ENCODE assay signal across 23 cellular contexts in the genomic region with DNA sequence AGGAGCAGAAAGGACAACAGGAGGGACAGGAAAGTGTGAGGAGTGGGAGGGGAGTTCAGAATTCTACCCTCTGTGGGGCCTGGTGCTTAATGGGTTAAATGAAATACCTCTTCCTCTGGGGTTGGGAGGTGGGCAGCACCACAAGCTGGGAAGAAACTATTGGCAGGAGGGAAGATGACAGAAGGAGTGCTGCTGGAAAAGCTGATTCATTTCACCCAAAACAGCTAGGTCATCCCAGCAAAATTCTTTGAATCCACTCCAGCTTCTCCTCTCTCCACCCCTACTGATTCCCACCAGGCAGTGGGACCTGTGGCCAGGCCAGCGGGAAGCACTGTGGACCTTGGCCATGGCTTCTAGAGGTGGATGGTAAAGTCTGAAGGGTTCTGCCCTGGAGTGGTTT. TPM values are rescaled to one million over a fixed set of nuclear protein-coding genes. Genes with fewer than 3 reads are reported as not detected.
DNase-seq lines count a peak whose midpoint lies in the region; ATAC-seq, FAIRE-seq and TF ChIP-seq lines count a peak whose summit lies in the region.
"Had no signal": no experiment of that assay in that cellular context is flagged by ENCODE, and none has a peak within 500 bp of the region (broad histone marks: within the 10 kb centered on the region; RNA-seq: fewer than 3 reads in every experiment).

No MANE protein-coding gene starts in this region.

- H3K4me1 ChIP-seq in HepG2 (ENCODE audit: insufficient read depth, low read length), result peaks cover 43% of the 10 kb centered on the region
- peaks cover 0 to 6% (median 0%) of the 10 kb centered on the region in 4 donors for H3K4me1 ChIP-seq in right lobe of liver
- peaks cover 27% of the 10 kb centered on the region for H3K4me1 ChIP-seq in vagina
- H3K4me1 ChIP-seq in naive thymus-derived CD4-positive, alpha-beta T cell (ENCODE audit: control insufficient read depth in 2 of 2, insufficient read depth in 2 of 2, low read length in 2 of 2), result peaks cover 11 to 22% of the 10 kb centered on the region in 2 donors

- WGBS in HepG2 (ENCODE audit: low lambda C conversion rate), result 67% methylated on average over 1 of the region's 1 CpG
- WGBS in right lobe of liver (ENCODE audit: insufficient coverage, low coverage, low lambda C conversion rate, missing lambda C conversion rate), result no CpG with 5 or more reads among the region's 1 CpG

- TF ChIP-seq CTCF in HepG2 (CRISPR knock-in tag; IDR thresholded peaks at IDR 0.05) (no peak), right lobe of liver (IDR thresholded peaks at IDR 0.05) (no peak), fibroblast of mammary gland (conservative IDR thresholded peaks at IDR 0.05; ENCODE audit: control insufficient read depth, insufficient read depth, low read depth, low read length) (no peak), vagina (IDR thresholded peaks at IDR 0.05) (no peak)

- BruUV-seq in HepG2 (replicated peaks; lab: Mats Ljungman, UMichigan), result no TSS peak

- H3K79me2 ChIP-seq in HepG2 (ENCODE audit: insufficient read depth, low read length), result peaks cover 9% of the 10 kb centered on the region

- H3K27ac ChIP-seq in HepG2 (ENCODE audit: extremely low read length, insufficient read depth, low read length) (no peak overlapping the region), right lobe of liver (no peak overlapping the region), vagina (no peak overlapping the region)
- no peak overlapping the region for H3K27ac ChIP-seq in naive thymus-derived CD4-positive, alpha-beta T cell (ENCODE audit: low read depth, low read length)
- H3K27ac ChIP-seq: BLaER1 had no signal

- H3K4me1 Mint-ChIP-seq in naive thymus-derived CD4-positive, alpha-beta T cell, result peaks cover 18 to 32% (median 22%) of the 10 kb centered on the region in 7 donors

- no peak overlapping the region for H2AFZ ChIP-seq in HepG2 (ENCODE audit: low read length)

- no peak overlapping the region for H3K4me3 ChIP-seq in HepG2 (replicated peaks in 1 of 3; ENCODE audit: insufficient read depth in 1 of 3, low read depth in 2 of 3, low read length in 3 of 3)
- H3K4me3 ChIP-seq in right lobe of liver, result no peak overlapping the region
- no peak overlapping the region for H3K4me3 ChIP-seq in fibroblast of mammary gland (ENCODE audit: control insufficient read depth, low read depth, low read length)
- H3K4me3 ChIP-seq in vagina, result no peak overlapping the region
- no peak overlapping the region for H3K4me3 ChIP-seq in naive thymus-derived CD4-positive, alpha-beta T cell (ENCODE audit: low read length)
- H3K4me3 ChIP-seq: BLaER1 had no signal

- in situ Hi-C loops in HepG2 (cut with HindIII; ENCODE audit: extremely low pct_ligation_motif_present, low pct_unique_long_range_greater_than_20kb), result no loop called here

- TF ChIP-seq EP300 in HepG2 (IDR thresholded peaks at IDR 0.05; ENCODE audit: low read depth in 2 of 2, low read length in 2 of 2) (no peak), HepG2 (CRISPR knock-in tag; IDR thresholded peaks at IDR 0.05; ENCODE audit: borderline replicate concordance) (no peak)

- peaks cover 0 to 11% (median 0%) of the 10 kb centered on the region in 5 donors for H3K36me3 Mint-ChIP-seq in naive thymus-derived CD4-positive, alpha-beta T cell
- H3K36me3 Mint-ChIP-seq: CD8-positive, alpha-beta T cell had no signal

- peaks cover 0 to 4% (median 0%) of the 10 kb centered on the region in 11 donors for H3K9me3 Mint-ChIP-seq in naive thymus-derived CD4-positive, alpha-beta T cell
- H3K9me3 Mint-ChIP-seq: CD8-positive, alpha-beta T cell had no signal

- H3K9ac ChIP-seq in HepG2 (ENCODE audit: insufficient read depth, low read depth, low read length), result no peak overlapping the region
- H3K9ac ChIP-seq: BLaER1 had no signal

- intact Hi-C loops in HepG2 (cut with micrococcal nuclease; ENCODE audit: unreplicated experiment) (no loop called here), right lobe of liver (cut with DNase I) (no loop called here), vagina (cut with DNase I) (loop anchor here (5.0 kb wide), 2 partner anchors 72 to 267 kb away; no protein-coding TSS in a partner anchor)
- intact Hi-C loops in naive thymus-derived CD4-positive, alpha-beta T cell (cut with micrococcal nuclease), result no loop called here

- peaks cover 65 to 78% (median 66%) of the 10 kb centered on the region in 5 donors for H3K27me3 Mint-ChIP-seq in naive thymus-derived CD4-positive, alpha-beta T cell

- ATAC-seq in HepG2 (no peak), right lobe of liver (no peak), GM18498 (IDR thresholded peaks at IDR 0.05; ENCODE audit: unreplicated experiment) (no peak)
- no peak for ATAC-seq in naive thymus-derived CD4-positive, alpha-beta T cell
- ATAC-seq: CD8-positive, alpha-beta T cell; HCT116; SK-N-SH treated with all-trans-retinoic acid at 6 μM for 48 hours had no signal

- FAIRE-seq in HepG2 (lab: Jason Lieb, UNC), result no peak
- FAIRE-seq: A204.1, GM19239 had no signal

- H3K27ac Mint-ChIP-seq in naive thymus-derived CD4-positive, alpha-beta T cell, result no peak overlapping the region
- H3K27ac Mint-ChIP-seq: CD8-positive, alpha-beta T cell had no signal

- CTCF ChIA-PET in HepG2 (lab: Yijun Ruan, JAX; ENCODE audit: low intra/inter-chr PET ratio, low total read pairs), result no interaction called here
- CTCF ChIA-PET in naive thymus-derived CD4-positive, alpha-beta T cell (lab: Charles Lee), result interaction anchor here (0.6 to 1.6 kb wide), 6 partner anchors 9 to 292 kb away, joined by 3 to 5 read pairs (median 4); a partner anchor contains a TSS

- TF ChIP-seq POLR2A in HepG2 (IDR thresholded peaks at IDR 0.05; ENCODE audit: insufficient read depth in 1 of 2, low read depth in 2 of 2, low read length in 2 of 2) (no peak), right lobe of liver (IDR thresholded peaks at IDR 0.05) (no peak), vagina (IDR thresholded peaks at IDR 0.05) (no peak)

- no peak overlapping the region for H3K4me2 ChIP-seq in HepG2 (ENCODE audit: low read depth, low read length)
- H3K4me2 ChIP-seq: BLaER1 had no signal

- H3K27me3 ChIP-seq in HepG2 (ENCODE audit: control insufficient read depth in 1 of 2, insufficient read depth in 2 of 2, low read length in 2 of 2) (no peaks in the 10 kb centered on the region), right lobe of liver (no peaks in the 10 kb centered on the region), vagina (no peaks in the 10 kb centered on the region)
- H3K27me3 ChIP-seq in naive thymus-derived CD4-positive, alpha-beta T cell (ENCODE audit: control insufficient read depth in 2 of 2, insufficient read depth in 2 of 2, low read length in 2 of 2), result peaks cover 0 to 22% of the 10 kb centered on the region in 2 donors

- H3K4me3 Mint-ChIP-seq in naive thymus-derived CD4-positive, alpha-beta T cell, result peak overlapping the region in 1 of 10 donors; percentile 14
- H3K4me3 Mint-ChIP-seq: CD8-positive, alpha-beta T cell had no signal

- H3K9me3 ChIP-seq in HepG2 (ENCODE audit: low read length) (no peaks in the 10 kb centered on the region), right lobe of liver (no peaks in the 10 kb centered on the region), vagina (no peaks in the 10 kb centered on the region)
- no peaks in the 10 kb centered on the region for H3K9me3 ChIP-seq in naive thymus-derived CD4-positive, alpha-beta T cell (ENCODE audit: control insufficient read depth in 2 of 3, low read length in 3 of 3)
- H3K9me3 ChIP-seq: BLaER1 had no signal

- POLR2A ChIA-PET in HepG2 (lab: Yijun Ruan, JAX), result no interaction called here
- POLR2A ChIA-PET in naive thymus-derived CD4-positive, alpha-beta T cell (lab: Charles Lee), result no interaction called here

- peaks cover 94% of the 10 kb centered on the region for H4K20me1 ChIP-seq in HepG2 (ENCODE audit: insufficient read depth, low read length)

- DNase-seq in HepG2 (ENCODE audit: low spot score) (no peak), right lobe of liver (no peak), NCI-H446 (lab: John Stamatoyannopoulos, UW) (peak; percentile 42 to 85), fibroblast of mammary gland (ENCODE audit: low read depth) (peak; percentile 23), vagina (ENCODE audit: extremely low spot score in 2 of 2) (no peak), NCI-H1436 treated with DMSO at 0.1 percent for 48 hours (lab: John Stamatoyannopoulos, UW) (no peak)
- DNase-seq in naive thymus-derived CD4-positive, alpha-beta T cell, result no peak
- DNase-seq: CD8-positive, alpha-beta T cell; KBM-7; NCI-H1436; NCI-H2081 treated with DMSO at 0.1 percent for 48 hours; NCI-H2227 treated with DMSO at 0.1 percent for 48 hours; NCI-H526 treated with DMSO at 0.1 percent for 48 hours; NK-92 treated with Interleukin-12 subunit alpha and Interleukin-12 subunit beta, amount 100 ng/mL, for 24 hours; SHP77 treated with DMSO at 0.1 percent for 48 hours had no signal

- H3K36me3 ChIP-seq in HepG2 (replicated peaks in 1 of 2; ENCODE audit: control insufficient read depth in 1 of 2, insufficient read depth in 2 of 2, low read length in 2 of 2) (peaks cover 1 to 5% of the 10 kb centered on the region in 2 experiments; a peak in 1 of 5 replicates), right lobe of liver (no peaks in the 10 kb centered on the region), vagina (no peaks in the 10 kb centered on the region)
- no peaks in the 10 kb centered on the region for H3K36me3 ChIP-seq in naive thymus-derived CD4-positive, alpha-beta T cell (ENCODE audit: control insufficient read depth in 2 of 3, insufficient read depth in 3 of 3, low read length in 3 of 3)
- H3K36me3 ChIP-seq: BLaER1 had no signal

- no peak for TF ChIP-seq RAD21 in HepG2 (CRISPR knock-in tag; IDR thresholded peaks at IDR 0.05)

RNA-seq across cellular contexts. Expression of a gene that starts 12.8 kb away (rescaled TPM):
- total RNA-seq in HepG2 (2016; rRNA removed; fragmentation: Illumina TruSeq; extraction: Trizol), result not detected in 2 replicates
- total RNA-seq in HepG2 (2016; cell fraction: cytosol; rRNA removed; fragmentation: Illumina TruSeq; extraction: Trizol; ENCODE audit: low read depth), result not detected in 2 replicates
- not detected in 2 replicates for total RNA-seq in HepG2 (2016; cell fraction: insoluble cytoplasmic fraction; rRNA removed; fragmentation: Illumina TruSeq; extraction: Trizol)
- not detected in 2 replicates for total RNA-seq in HepG2 (2016; cell fraction: membrane; rRNA removed; fragmentation: Illumina TruSeq; extraction: Trizol)
- total RNA-seq in HepG2 (2016; cell fraction: nucleus; rRNA removed; fragmentation: Illumina TruSeq; extraction: Trizol), result not detected in 2 replicates
- not detected in 2 replicates for polyA plus RNA-seq in HepG2 (2011; rRNA removed)
- not detected in 2 replicates for polyA plus RNA-seq in HepG2 (2011; cell fraction: cytosol; rRNA removed)
- 0.24 TPM in 1 of 2 replicates, not detected in the other for polyA plus RNA-seq in HepG2 (2011; cell fraction: nucleus; rRNA removed)
- polyA plus RNA-seq in HepG2 (2012), result 0.21 TPM in 2 replicates
- not detected in 2 replicates for polyA plus RNA-seq in HepG2 (2016; cell fraction: cytosol; fragmentation: Illumina TruSeq; extraction: Trizol; ENCODE audit: low read depth)
- not detected in 2 replicates for polyA plus RNA-seq in HepG2 (2016; cell fraction: insoluble cytoplasmic fraction; fragmentation: Illumina TruSeq; extraction: Trizol; ENCODE audit: low read depth)
- polyA plus RNA-seq in HepG2 (2016; cell fraction: membrane; fragmentation: Illumina TruSeq; extraction: Trizol; ENCODE audit: low read depth), result not detected in 2 replicates
- polyA plus RNA-seq in HepG2 (2016; cell fraction: nucleus; fragmentation: Illumina TruSeq; extraction: Trizol; ENCODE audit: insufficient read depth, low read depth), result not detected in 2 replicates
- polyA minus RNA-seq in HepG2 (2011; rRNA and poly(A)+ RNA removed; ENCODE audit: low replicate concordance), result not detected in 2 replicates
- not detected in 2 replicates for polyA minus RNA-seq in HepG2 (2011; cell fraction: cytosol; rRNA and poly(A)+ RNA removed)
- not detected in 2 replicates for polyA minus RNA-seq in HepG2 (2011; cell fraction: nucleus; rRNA and poly(A)+ RNA removed)
- not detected for total RNA-seq in right lobe of liver
- 2.0 TPM for total RNA-seq in vagina
- total RNA-seq in naive thymus-derived CD4-positive, alpha-beta T cell, result not detected
- polyA plus RNA-seq in naive thymus-derived CD4-positive, alpha-beta T cell, result not detected
- total RNA-seq: CD8-positive, alpha-beta T cell; Daoy; OCI-LY7 had no signal

RNA-seq across cellular contexts. Expression of a gene that starts 22.5 kb away (rescaled TPM):
- total RNA-seq in HepG2 (2016; rRNA removed; fragmentation: Illumina TruSeq; extraction: Trizol), result 12.7 and 16.6 TPM in 2 replicates
- total RNA-seq in HepG2 (2016; cell fraction: cytosol; rRNA removed; fragmentation: Illumina TruSeq; extraction: Trizol; ENCODE audit: low read depth), result 0.30 and 0.53 TPM in 2 replicates
- 9.1 and 18.2 TPM in 2 replicates for total RNA-seq in HepG2 (2016; cell fraction: insoluble cytoplasmic fraction; rRNA removed; fragmentation: Illumina TruSeq; extraction: Trizol)
- total RNA-seq in HepG2 (2016; cell fraction: membrane; rRNA removed; fragmentation: Illumina TruSeq; extraction: Trizol), result 1.4 and 1.5 TPM in 2 replicates
- 11.7 and 13.1 TPM in 2 replicates for total RNA-seq in HepG2 (2016; cell fraction: nucleus; rRNA removed; fragmentation: Illumina TruSeq; extraction: Trizol)
- 1.7 and 2.5 TPM in 2 replicates for polyA plus RNA-seq in HepG2 (2011; rRNA removed)
- 1.1 and 1.2 TPM in 2 replicates for polyA plus RNA-seq in HepG2 (2011; cell fraction: cytosol; rRNA removed)
- 9.3 and 9.7 TPM in 2 replicates for polyA plus RNA-seq in HepG2 (2011; cell fraction: nucleus; rRNA removed)
- 3.5 and 3.6 TPM in 2 replicates for polyA plus RNA-seq in HepG2 (2012)
- polyA plus RNA-seq in HepG2 (2016; cell fraction: cytosol; fragmentation: Illumina TruSeq; extraction: Trizol; ENCODE audit: low read depth), result 0.32 and 0.38 TPM in 2 replicates
- 8.6 and 10.8 TPM in 2 replicates for polyA plus RNA-seq in HepG2 (2016; cell fraction: insoluble cytoplasmic fraction; fragmentation: Illumina TruSeq; extraction: Trizol; ENCODE audit: low read depth)
- 0.46 and 0.93 TPM in 2 replicates for polyA plus RNA-seq in HepG2 (2016; cell fraction: membrane; fragmentation: Illumina TruSeq; extraction: Trizol; ENCODE audit: low read depth)
- polyA plus RNA-seq in HepG2 (2016; cell fraction: nucleus; fragmentation: Illumina TruSeq; extraction: Trizol; ENCODE audit: insufficient read depth, low read depth), result 27.3 and 27.7 TPM in 2 replicates
- 0.91 and 2.7 TPM in 2 replicates for polyA minus RNA-seq in HepG2 (2011; rRNA and poly(A)+ RNA removed; ENCODE audit: low replicate concordance)
- polyA minus RNA-seq in HepG2 (2011; cell fraction: cytosol; rRNA and poly(A)+ RNA removed), result 2.4 and 2.5 TPM in 2 replicates
- 1.5 and 1.7 TPM in 2 replicates for polyA minus RNA-seq in HepG2 (2011; cell fraction: nucleus; rRNA and poly(A)+ RNA removed)
- 1 to 10 TPM; 1.1 to 7.5 (median 2.6) TPM for total RNA-seq in right lobe of liver
- total RNA-seq in vagina, result 16.0 TPM
- under 1 TPM in 1 of 5 experiments, not detected in 4; 0.05 TPM for total RNA-seq in naive thymus-derived CD4-positive, alpha-beta T cell
- not detected for polyA plus RNA-seq in naive thymus-derived CD4-positive, alpha-beta T cell
- total RNA-seq: CD8-positive, alpha-beta T cell; OCI-LY7 had no signal

RNA-seq across cellular contexts. Expression of a gene that starts 35.5 kb away (rescaled TPM):
- total RNA-seq in HepG2 (2016; rRNA removed; fragmentation: Illumina TruSeq; extraction: Trizol), result not detected in 2 replicates
- not detected in 2 replicates for total RNA-seq in HepG2 (2016; cell fraction: cytosol; rRNA removed; fragmentation: Illumina TruSeq; extraction: Trizol; ENCODE audit: low read depth)
- not detected in 2 replicates for total RNA-seq in HepG2 (2016; cell fraction: insoluble cytoplasmic fraction; rRNA removed; fragmentation: Illumina TruSeq; extraction: Trizol)
- not detected in 2 replicates for total RNA-seq in HepG2 (2016; cell fraction: membrane; rRNA removed; fragmentation: Illumina TruSeq; extraction: Trizol)
- not detected in 2 replicates for total RNA-seq in HepG2 (2016; cell fraction: nucleus; rRNA removed; fragmentation: Illumina TruSeq; extraction: Trizol)
- polyA plus RNA-seq in HepG2 (2011; rRNA removed), result 0.09 TPM in 1 of 2 replicates, not detected in the other
- polyA plus RNA-seq in HepG2 (2011; cell fraction: cytosol; rRNA removed), result not detected in 2 replicates
- polyA plus RNA-seq in HepG2 (2011; cell fraction: nucleus; rRNA removed), result 0.40 and 0.62 TPM in 2 replicates
- polyA plus RNA-seq in HepG2 (2012), result 0.19 TPM in 1 of 2 replicates, not detected in the other
- not detected in 2 replicates for polyA plus RNA-seq in HepG2 (2016; cell fraction: cytosol; fragmentation: Illumina TruSeq; extraction: Trizol; ENCODE audit: low read depth)
- not detected in 2 replicates for polyA plus RNA-seq in HepG2 (2016; cell fraction: insoluble cytoplasmic fraction; fragmentation: Illumina TruSeq; extraction: Trizol; ENCODE audit: low read depth)
- not detected in 2 replicates for polyA plus RNA-seq in HepG2 (2016; cell fraction: membrane; fragmentation: Illumina TruSeq; extraction: Trizol; ENCODE audit: low read depth)
- not detected in 2 replicates for polyA plus RNA-seq in HepG2 (2016; cell fraction: nucleus; fragmentation: Illumina TruSeq; extraction: Trizol; ENCODE audit: insufficient read depth, low read depth)
- polyA minus RNA-seq in HepG2 (2011; rRNA and poly(A)+ RNA removed; ENCODE audit: low replicate concordance), result not detected in 2 replicates
- not detected in 2 replicates for polyA minus RNA-seq in HepG2 (2011; cell fraction: cytosol; rRNA and poly(A)+ RNA removed)
- polyA minus RNA-seq in HepG2 (2011; cell fraction: nucleus; rRNA and poly(A)+ RNA removed), result not detected in 2 replicates
- not detected for total RNA-seq in right lobe of liver
- not detected for total RNA-seq in vagina
- total RNA-seq in naive thymus-derived CD4-positive, alpha-beta T cell, result not detected
- not detected for polyA plus RNA-seq in naive thymus-derived CD4-positive, alpha-beta T cell

RNA-seq across cellular contexts. Expression of a gene that starts 50.7 kb away (rescaled TPM):
- 0.21 and 0.60 TPM in 2 replicates for total RNA-seq in HepG2 (2016; rRNA removed; fragmentation: Illumina TruSeq; extraction: Trizol)
- total RNA-seq in HepG2 (2016; cell fraction: cytosol; rRNA removed; fragmentation: Illumina TruSeq; extraction: Trizol; ENCODE audit: low read depth), result not detected in 2 replicates
- total RNA-seq in HepG2 (2016; cell fraction: insoluble cytoplasmic fraction; rRNA removed; fragmentation: Illumina TruSeq; extraction: Trizol), result 0.28 TPM in 1 of 2 replicates, not detected in the other
- not detected in 2 replicates for total RNA-seq in HepG2 (2016; cell fraction: membrane; rRNA removed; fragmentation: Illumina TruSeq; extraction: Trizol)
- total RNA-seq in HepG2 (2016; cell fraction: nucleus; rRNA removed; fragmentation: Illumina TruSeq; extraction: Trizol), result not detected in 2 replicates
- polyA plus RNA-seq in HepG2 (2011; rRNA removed), result 0.37 and 0.40 TPM in 2 replicates
- polyA plus RNA-seq in HepG2 (2011; cell fraction: cytosol; rRNA removed), result 0.14 and 0.16 TPM in 2 replicates
- 0.50 and 0.85 TPM in 2 replicates for polyA plus RNA-seq in HepG2 (2011; cell fraction: nucleus; rRNA removed)
- 1.3 TPM in 1 of 2 replicates, not detected in the other for polyA plus RNA-seq in HepG2 (2012)
- polyA plus RNA-seq in HepG2 (2016; cell fraction: cytosol; fragmentation: Illumina TruSeq; extraction: Trizol; ENCODE audit: low read depth), result 0.24 TPM in 1 of 2 replicates, not detected in the other
- 0.57 and 0.99 TPM in 2 replicates for polyA plus RNA-seq in HepG2 (2016; cell fraction: insoluble cytoplasmic fraction; fragmentation: Illumina TruSeq; extraction: Trizol; ENCODE audit: low read depth)
- polyA plus RNA-seq in HepG2 (2016; cell fraction: membrane; fragmentation: Illumina TruSeq; extraction: Trizol; ENCODE audit: low read depth), result not detected in 2 replicates
- polyA plus RNA-seq in HepG2 (2016; cell fraction: nucleus; fragmentation: Illumina TruSeq; extraction: Trizol; ENCODE audit: insufficient read depth, low read depth), result 0.51 and 1.8 TPM in 2 replicates
- polyA minus RNA-seq in HepG2 (2011; rRNA and poly(A)+ RNA removed; ENCODE audit: low replicate concordance), result 1.2 TPM in 1 of 2 replicates, not detected in the other
- polyA minus RNA-seq in HepG2 (2011; cell fraction: cytosol; rRNA and poly(A)+ RNA removed), result not detected in 2 replicates
- not detected in 2 replicates for polyA minus RNA-seq in HepG2 (2011; cell fraction: nucleus; rRNA and poly(A)+ RNA removed)
- under 1 TPM in 1 of 6 experiments, not detected in 5; 0.24 TPM for total RNA-seq in right lobe of liver
- 97.7 TPM for total RNA-seq in vagina
- total RNA-seq in naive thymus-derived CD4-positive, alpha-beta T cell, result 1 to 10 TPM in 4 of 5 experiments, under 1 TPM in 1; 0.38 to 2.5 (median 1.4) TPM
- 1 to 10 TPM in 1 of 2 donors, under 1 TPM in 1; 0.40 to 1.1 TPM for polyA plus RNA-seq in naive thymus-derived CD4-positive, alpha-beta T cell

RNA-seq across cellular contexts. Expression of a gene that starts 53.4 kb away (rescaled TPM):
- total RNA-seq in HepG2 (2016; rRNA removed; fragmentation: Illumina TruSeq; extraction: Trizol) (37.9 and 43.4 TPM in 2 replicates), right lobe of liver (10 to 100 TPM in 4 of 6 experiments, 1 to 10 TPM in 2; 7.0 to 25.3 (median 12.4) TPM), vagina (25.8 TPM)
- total RNA-seq in HepG2 (2016; cell fraction: cytosol; rRNA removed; fragmentation: Illumina TruSeq; extraction: Trizol; ENCODE audit: low read depth), result 7.3 and 7.7 TPM in 2 replicates
- 37.1 and 46.1 TPM in 2 replicates for total RNA-seq in HepG2 (2016; cell fraction: insoluble cytoplasmic fraction; rRNA removed; fragmentation: Illumina TruSeq; extraction: Trizol)
- 22.7 and 24.7 TPM in 2 replicates for total RNA-seq in HepG2 (2016; cell fraction: membrane; rRNA removed; fragmentation: Illumina TruSeq; extraction: Trizol)
- total RNA-seq in HepG2 (2016; cell fraction: nucleus; rRNA removed; fragmentation: Illumina TruSeq; extraction: Trizol), result 36.6 and 38.1 TPM in 2 replicates
- 19.2 and 20.0 TPM in 2 replicates for polyA plus RNA-seq in HepG2 (2011; rRNA removed)
- 13.1 and 21.0 TPM in 2 replicates for polyA plus RNA-seq in HepG2 (2011; cell fraction: cytosol; rRNA removed)
- polyA plus RNA-seq in HepG2 (2011; cell fraction: nucleus; rRNA removed), result 13.5 and 17.3 TPM in 2 replicates
- 26.6 and 33.5 TPM in 2 replicates for polyA plus RNA-seq in HepG2 (2012)
- 11.1 and 11.2 TPM in 2 replicates for polyA plus RNA-seq in HepG2 (2016; cell fraction: cytosol; fragmentation: Illumina TruSeq; extraction: Trizol; ENCODE audit: low read depth)
- polyA plus RNA-seq in HepG2 (2016; cell fraction: insoluble cytoplasmic fraction; fragmentation: Illumina TruSeq; extraction: Trizol; ENCODE audit: low read depth), result 79.1 and 79.7 TPM in 2 replicates
- polyA plus RNA-seq in HepG2 (2016; cell fraction: membrane; fragmentation: Illumina TruSeq; extraction: Trizol; ENCODE audit: low read depth), result 22.9 and 25.6 TPM in 2 replicates
- polyA plus RNA-seq in HepG2 (2016; cell fraction: nucleus; fragmentation: Illumina TruSeq; extraction: Trizol; ENCODE audit: insufficient read depth, low read depth), result 59.3 and 65.1 TPM in 2 replicates
- 24.3 and 141 TPM in 2 replicates for polyA minus RNA-seq in HepG2 (2011; rRNA and poly(A)+ RNA removed; ENCODE audit: low replicate concordance)
- polyA minus RNA-seq in HepG2 (2011; cell fraction: cytosol; rRNA and poly(A)+ RNA removed), result 9.7 and 9.9 TPM in 2 replicates
- polyA minus RNA-seq in HepG2 (2011; cell fraction: nucleus; rRNA and poly(A)+ RNA removed), result 46.1 and 51.0 TPM in 2 replicates
- 10 to 100 TPM; 33.3 to 49.6 (median 39.1) TPM for total RNA-seq in naive thymus-derived CD4-positive, alpha-beta T cell
- polyA plus RNA-seq in naive thymus-derived CD4-positive, alpha-beta T cell, result 10 to 100 TPM; 46.5 to 59.1 TPM

Comparison
In these comparisons a context has a peak if more than half of its experiments do, and no peak if none do; other contexts are left out.
1. DNase-seq: peak in NCI-H446 (2 of 2) and fibroblast of mammary gland (single experiment); none in HepG2 (single experiment), right lobe of liver (0 of 3), vagina (0 of 2), NCI-H1436 treated with DMSO at 0.1 percent for 48 hours (single experiment) and naive thymus-derived CD4-positive, alpha-beta T cell (0 of 9).